10 cellular contexts compared by ENCODE assay signal in the genomic region with DNA sequence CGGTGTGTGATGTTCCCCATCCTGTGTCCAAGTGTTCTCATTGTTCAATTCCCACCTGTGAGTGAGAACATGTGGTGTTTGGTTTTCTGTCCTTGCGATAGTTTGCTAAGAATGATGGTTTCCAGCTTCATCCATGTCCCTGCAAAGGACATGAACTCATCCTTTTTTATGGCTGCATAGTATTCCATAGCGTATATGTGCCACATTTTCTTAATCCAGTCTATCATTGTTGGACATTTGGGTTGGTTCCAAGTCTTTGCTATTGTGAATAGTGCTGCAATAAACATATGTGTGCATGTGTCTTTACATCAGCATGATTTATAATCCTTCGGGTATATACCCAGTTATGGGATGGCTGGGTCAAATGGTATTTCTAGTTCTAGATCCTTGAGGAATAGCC. TPM values are rescaled to one million over a fixed set of nuclear protein-coding genes. Genes with fewer than 3 reads are reported as not detected.
"Had no signal": no experiment of that assay in that cellular context is flagged by ENCODE, and none has a peak within 500 bp of the region (broad histone marks: within the 10 kb centered on the region; RNA-seq: fewer than 3 reads in every experiment).

No MANE protein-coding gene starts in this region.

RNA-seq across cellular contexts. Expression of a gene that starts 45.2 kb away (rescaled TPM):
- total RNA-seq: activated B cell treated with CpG ODN at 0.5 μM for 24 hours, astrocyte, cerebellum had no signal

RNA-seq across cellular contexts. Expression of a gene that starts 59.8 kb away (rescaled TPM):
- total RNA-seq: activated CD8-positive, alpha-beta memory T cell treated with anti-CD3 and anti-CD28 coated beads for 36 hours; activated naive CD8-positive, alpha-beta T cell treated with anti-CD3 and anti-CD28 coated beads for 36 hours; activated T-cell treated with anti-CD3 and anti-CD28 coated beads, Interleukin-2, amount 50 U/mL, for 4 hours; activated T-cell treated with anti-CD3 and anti-CD28 coated beads, Interleukin-2, amount 50 U/mL, for 72 hours; activated T-helper 1 cell treated with anti-CD3 and anti-CD28 coated beads, Interleukin-12 subunit alpha, Interleukin-12 subunit beta, Interleukin-2, Interleukin-4 antibody, amounts not matched to agents 30 ng/mL and 10 ng/mL and 1 ng/mL, durations not matched to agents 14 hours and 24 hours and 36 hours; astrocyte; body of pancreas; cardiac septum; cerebellum had no signal
